Comparison of ENCODE assay signal across 2 cellular contexts in the genomic region with DNA sequence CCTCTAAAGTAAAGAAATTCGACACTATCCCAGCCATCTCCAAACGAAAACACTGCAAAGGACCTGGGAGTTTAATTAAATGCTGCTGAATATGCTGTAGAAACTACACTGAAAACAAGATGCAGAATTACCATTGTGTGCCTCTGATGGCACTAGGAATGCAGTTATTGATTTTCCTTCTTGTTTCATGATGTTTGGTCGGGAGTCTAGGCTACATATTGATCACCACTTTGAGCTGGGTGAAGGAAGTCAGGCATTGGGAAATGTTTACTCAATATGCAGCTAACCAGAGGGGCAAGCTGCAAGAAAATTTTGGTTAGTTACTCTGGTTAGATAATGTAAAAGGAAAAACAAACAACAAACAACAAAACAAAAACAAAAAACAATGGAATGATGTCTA.
A peak's percentile ranks its signal among the peaks of the same experiment; 100 is the strongest.
TF ChIP-seq lines count a peak whose summit lies in the region.

No MANE protein-coding gene starts in this region.

TF ChIP-seq in H1, 55 proteins besides CTCF, POLR2A, EP300 and RAD21:
- no peak for TF ChIP-seq SRF (IDR thresholded peaks at IDR 0.05; ENCODE audit: low read depth, low read length)
- TF ChIP-seq YY1 (IDR thresholded peaks at IDR 0.05; ENCODE audit: low read depth, low read length): no peak
- no peak for TF ChIP-seq CBX8 (IDR thresholded peaks at IDR 0.05; ENCODE audit: borderline replicate concordance, low read depth, low read length)
- TF ChIP-seq, protein P1, sequence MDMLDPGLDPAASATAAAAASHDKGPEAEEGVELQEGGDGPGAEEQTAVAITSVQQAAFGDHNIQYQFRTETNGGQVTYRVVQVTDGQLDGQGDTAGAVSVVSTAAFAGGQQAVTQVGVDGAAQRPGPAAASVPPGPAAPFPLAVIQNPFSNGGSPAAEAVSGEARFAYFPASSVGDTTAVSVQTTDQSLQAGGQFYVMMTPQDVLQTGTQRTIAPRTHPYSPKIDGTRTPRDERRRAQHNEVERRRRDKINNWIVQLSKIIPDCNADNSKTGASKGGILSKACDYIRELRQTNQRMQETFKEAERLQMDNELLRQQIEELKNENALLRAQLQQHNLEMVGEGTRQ (IDR thresholded peaks at IDR 0.05; ENCODE audit: low read length): no peak
- no peak for TF ChIP-seq TAF7 (optimal IDR thresholded peaks at IDR 0.05; ENCODE audit: borderline replicate concordance, low read depth, low read length)
- no peak for TF ChIP-seq JUN (IDR thresholded peaks at IDR 0.05; ENCODE audit: low read depth, low read length)
- TF ChIP-seq ZNF274 (IDR thresholded peaks at IDR 0.05; ENCODE audit: borderline replicate concordance, extremely low read depth, low read length): no peak
- TF ChIP-seq, protein P2, sequence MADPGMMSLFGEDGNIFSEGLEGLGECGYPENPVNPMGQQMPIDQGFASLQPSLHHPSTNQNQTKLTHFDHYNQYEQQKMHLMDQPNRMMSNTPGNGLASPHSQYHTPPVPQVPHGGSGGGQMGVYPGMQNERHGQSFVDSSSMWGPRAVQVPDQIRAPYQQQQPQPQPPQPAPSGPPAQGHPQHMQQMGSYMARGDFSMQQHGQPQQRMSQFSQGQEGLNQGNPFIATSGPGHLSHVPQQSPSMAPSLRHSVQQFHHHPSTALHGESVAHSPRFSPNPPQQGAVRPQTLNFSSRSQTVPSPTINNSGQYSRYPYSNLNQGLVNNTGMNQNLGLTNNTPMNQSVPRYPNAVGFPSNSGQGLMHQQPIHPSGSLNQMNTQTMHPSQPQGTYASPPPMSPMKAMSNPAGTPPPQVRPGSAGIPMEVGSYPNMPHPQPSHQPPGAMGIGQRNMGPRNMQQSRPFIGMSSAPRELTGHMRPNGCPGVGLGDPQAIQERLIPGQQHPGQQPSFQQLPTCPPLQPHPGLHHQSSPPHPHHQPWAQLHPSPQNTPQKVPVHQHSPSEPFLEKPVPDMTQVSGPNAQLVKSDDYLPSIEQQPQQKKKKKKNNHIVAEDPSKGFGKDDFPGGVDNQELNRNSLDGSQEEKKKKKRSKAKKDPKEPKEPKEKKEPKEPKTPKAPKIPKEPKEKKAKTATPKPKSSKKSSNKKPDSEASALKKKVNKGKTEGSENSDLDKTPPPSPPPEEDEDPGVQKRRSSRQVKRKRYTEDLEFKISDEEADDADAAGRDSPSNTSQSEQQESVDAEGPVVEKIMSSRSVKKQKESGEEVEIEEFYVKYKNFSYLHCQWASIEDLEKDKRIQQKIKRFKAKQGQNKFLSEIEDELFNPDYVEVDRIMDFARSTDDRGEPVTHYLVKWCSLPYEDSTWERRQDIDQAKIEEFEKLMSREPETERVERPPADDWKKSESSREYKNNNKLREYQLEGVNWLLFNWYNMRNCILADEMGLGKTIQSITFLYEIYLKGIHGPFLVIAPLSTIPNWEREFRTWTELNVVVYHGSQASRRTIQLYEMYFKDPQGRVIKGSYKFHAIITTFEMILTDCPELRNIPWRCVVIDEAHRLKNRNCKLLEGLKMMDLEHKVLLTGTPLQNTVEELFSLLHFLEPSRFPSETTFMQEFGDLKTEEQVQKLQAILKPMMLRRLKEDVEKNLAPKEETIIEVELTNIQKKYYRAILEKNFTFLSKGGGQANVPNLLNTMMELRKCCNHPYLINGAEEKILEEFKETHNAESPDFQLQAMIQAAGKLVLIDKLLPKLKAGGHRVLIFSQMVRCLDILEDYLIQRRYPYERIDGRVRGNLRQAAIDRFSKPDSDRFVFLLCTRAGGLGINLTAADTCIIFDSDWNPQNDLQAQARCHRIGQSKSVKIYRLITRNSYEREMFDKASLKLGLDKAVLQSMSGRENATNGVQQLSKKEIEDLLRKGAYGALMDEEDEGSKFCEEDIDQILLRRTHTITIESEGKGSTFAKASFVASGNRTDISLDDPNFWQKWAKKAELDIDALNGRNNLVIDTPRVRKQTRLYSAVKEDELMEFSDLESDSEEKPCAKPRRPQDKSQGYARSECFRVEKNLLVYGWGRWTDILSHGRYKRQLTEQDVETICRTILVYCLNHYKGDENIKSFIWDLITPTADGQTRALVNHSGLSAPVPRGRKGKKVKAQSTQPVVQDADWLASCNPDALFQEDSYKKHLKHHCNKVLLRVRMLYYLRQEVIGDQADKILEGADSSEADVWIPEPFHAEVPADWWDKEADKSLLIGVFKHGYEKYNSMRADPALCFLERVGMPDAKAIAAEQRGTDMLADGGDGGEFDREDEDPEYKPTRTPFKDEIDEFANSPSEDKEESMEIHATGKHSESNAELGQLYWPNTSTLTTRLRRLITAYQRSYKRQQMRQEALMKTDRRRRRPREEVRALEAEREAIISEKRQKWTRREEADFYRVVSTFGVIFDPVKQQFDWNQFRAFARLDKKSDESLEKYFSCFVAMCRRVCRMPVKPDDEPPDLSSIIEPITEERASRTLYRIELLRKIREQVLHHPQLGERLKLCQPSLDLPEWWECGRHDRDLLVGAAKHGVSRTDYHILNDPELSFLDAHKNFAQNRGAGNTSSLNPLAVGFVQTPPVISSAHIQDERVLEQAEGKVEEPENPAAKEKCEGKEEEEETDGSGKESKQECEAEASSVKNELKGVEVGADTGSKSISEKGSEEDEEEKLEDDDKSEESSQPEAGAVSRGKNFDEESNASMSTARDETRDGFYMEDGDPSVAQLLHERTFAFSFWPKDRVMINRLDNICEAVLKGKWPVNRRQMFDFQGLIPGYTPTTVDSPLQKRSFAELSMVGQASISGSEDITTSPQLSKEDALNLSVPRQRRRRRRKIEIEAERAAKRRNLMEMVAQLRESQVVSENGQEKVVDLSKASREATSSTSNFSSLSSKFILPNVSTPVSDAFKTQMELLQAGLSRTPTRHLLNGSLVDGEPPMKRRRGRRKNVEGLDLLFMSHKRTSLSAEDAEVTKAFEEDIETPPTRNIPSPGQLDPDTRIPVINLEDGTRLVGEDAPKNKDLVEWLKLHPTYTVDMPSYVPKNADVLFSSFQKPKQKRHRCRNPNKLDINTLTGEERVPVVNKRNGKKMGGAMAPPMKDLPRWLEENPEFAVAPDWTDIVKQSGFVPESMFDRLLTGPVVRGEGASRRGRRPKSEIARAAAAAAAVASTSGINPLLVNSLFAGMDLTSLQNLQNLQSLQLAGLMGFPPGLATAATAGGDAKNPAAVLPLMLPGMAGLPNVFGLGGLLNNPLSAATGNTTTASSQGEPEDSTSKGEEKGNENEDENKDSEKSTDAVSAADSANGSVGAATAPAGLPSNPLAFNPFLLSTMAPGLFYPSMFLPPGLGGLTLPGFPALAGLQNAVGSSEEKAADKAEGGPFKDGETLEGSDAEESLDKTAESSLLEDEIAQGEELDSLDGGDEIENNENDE (IDR thresholded peaks at IDR 0.05; ENCODE audit: insufficient replicate concordance, low read length): no peak

TF ChIP-seq in HepG2, 621 proteins besides CTCF, POLR2A, EP300 and RAD21:
- TF ChIP-seq NONO (IDR thresholded peaks at IDR 0.05) (no peak), NONO (CRISPR knock-in tag; conservative IDR thresholded peaks at IDR 0.05) (no peak), KAT2B (IDR thresholded peaks at IDR 0.05; ENCODE audit: borderline replicate concordance, low read depth, low read length) (peak; percentile 65)
